29 cellular contexts compared by ENCODE assay signal in genomic region chr18:58305792-58306191, GRCh38.
"Had no signal": no experiment of that assay in that cellular context is flagged by ENCODE, and none has a peak within 500 bp of the region (broad histone marks: within the 10 kb centered on the region; RNA-seq: fewer than 3 reads in every experiment).

No MANE protein-coding gene starts in this region.

- ATAC-seq: effector memory CD8-positive, alpha-beta T cell; esophagus mucosa; gastrocnemius medialis; heart right ventricle; left cardiac atrium; left lung; left ventricle myocardium superior; lower lobe of right lung; mucosa of descending colon had no signal

- H3K27ac ChIP-seq: coronary artery, dorsolateral prefrontal cortex, epithelial cell of prostate, esophagus squamous epithelium, heart right ventricle, left lung, lower lobe of right lung had no signal

- FAIRE-seq: colon, endometrium, islet of Langerhans, keratinocyte had no signal

- H3K27me3 ChIP-seq: dorsolateral prefrontal cortex, esophagus squamous epithelium, gastrocnemius medialis, heart right ventricle, left lung had no signal

- H3K4me3 Mint-ChIP-seq: effector memory CD8-positive, alpha-beta T cell; endodermal cell; mesothelial cell of epicardium; naive B cell had no signal

- DNase-seq: dermis blood vessel endothelial cell; dorsolateral prefrontal cortex; effector CD8-positive, alpha-beta T cell; effector memory CD8-positive, alpha-beta T cell; endodermal cell; erythroblast; esophagus squamous epithelium; foreskin fibroblast; foreskin melanocyte; gastrocnemius medialis; glutamatergic neuron; head of caudate nucleus; heart right ventricle; hippocampal formation; left cardiac atrium; left lung; left ventricle myocardium superior; lower lobe of right lung; mesenchymal stem cell; mucosa of descending colon; naive B cell had no signal

- H3K36me3 ChIP-seq: esophagus squamous epithelium, gastrocnemius medialis, heart right ventricle, left lung, lower lobe of right lung had no signal

- H3K4me3 ChIP-seq: coronary artery, dorsolateral prefrontal cortex, esophagus squamous epithelium, gastrocnemius medialis, heart right ventricle, left lung, lower lobe of right lung, mucosa of descending colon had no signal

- H3K27ac Mint-ChIP-seq: effector memory CD8-positive, alpha-beta T cell; endodermal cell; mesothelial cell of epicardium; naive B cell had no signal

- H3K4me1 Mint-ChIP-seq: endodermal cell had no signal

- H3K9me3 ChIP-seq: lower lobe of right lung had no signal
